ENCODE assay signal across 5 cellular contexts in genomic region chr21:36596174-36596573, GRCh38.
"Had no signal": no experiment of that assay in that cellular context is flagged by ENCODE, and none has a peak within 500 bp of the region (broad histone marks: within the 10 kb centered on the region; RNA-seq: fewer than 3 reads in every experiment).

No MANE protein-coding gene starts in this region.

- H3K36me3 ChIP-seq: HAP-1 had no signal

- H3K27ac ChIP-seq: GM23248 had no signal

- DNase-seq: GM23248, GOT3, H7, KBM-7 had no signal

- H3K4me1 ChIP-seq: HAP-1 had no signal

- H3K9me3 ChIP-seq: HAP-1 had no signal

- H3K9ac ChIP-seq: GM23248 had no signal

- H2AFZ ChIP-seq: GM23248 had no signal

- H3K4me3 ChIP-seq: GM23248, HAP-1 had no signal
